12 cellular contexts compared by ENCODE assay signal in the genomic region with DNA sequence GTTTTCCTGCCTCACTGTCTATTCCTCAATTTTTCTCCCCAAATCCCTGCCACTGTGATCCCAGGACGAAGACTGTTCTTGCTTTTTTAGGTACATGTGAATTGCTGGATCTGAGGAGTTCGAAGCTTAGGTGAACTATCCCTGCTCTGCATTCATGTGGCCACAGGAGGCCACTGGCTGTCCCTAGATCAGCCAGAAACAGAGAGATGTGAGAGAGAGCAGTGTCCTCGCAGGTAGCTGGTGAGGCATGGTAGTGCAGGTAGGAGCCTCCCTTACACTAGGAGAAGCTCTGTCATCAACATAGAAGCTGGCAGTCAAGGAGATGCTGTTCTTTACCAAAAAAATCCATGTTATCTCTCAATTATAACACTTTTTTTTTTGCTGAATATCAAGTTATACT.
DNase-seq lines count a peak whose midpoint lies in the region; ATAC-seq, FAIRE-seq and TF ChIP-seq lines count a peak whose summit lies in the region.
"Had no signal": no experiment of that assay in that cellular context is flagged by ENCODE, and none has a peak within 500 bp of the region (broad histone marks: within the 10 kb centered on the region; RNA-seq: fewer than 3 reads in every experiment).

No MANE protein-coding gene starts in this region.

- no peak overlapping the region for H3K4me3 Mint-ChIP-seq in activated CD4-positive, alpha-beta memory T cell treated with anti-CD3 and anti-CD28 coated beads for 36 hours
- H3K4me3 Mint-ChIP-seq in activated CD4-positive, alpha-beta memory T cell treated with anti-CD3 and anti-CD28 coated beads, Interleukin-2, amount 10 ng/mL, durations not matched to agents 7 days and 5 days: no peak overlapping the region
- no peak overlapping the region for H3K4me3 Mint-ChIP-seq in activated naive CD8-positive, alpha-beta T cell treated with anti-CD3 and anti-CD28 coated beads, Interleukin-2, amount 50 U/mL, for 24 hours

- no peaks in the 10 kb centered on the region for H3K27me3 Mint-ChIP-seq in activated CD4-positive, alpha-beta memory T cell treated with anti-CD3 and anti-CD28 coated beads for 36 hours
- no peaks in the 10 kb centered on the region for H3K27me3 Mint-ChIP-seq in activated CD4-positive, alpha-beta memory T cell treated with anti-CD3 and anti-CD28 coated beads, Interleukin-2, amount 10 ng/mL, durations not matched to agents 7 days and 5 days
- H3K27me3 Mint-ChIP-seq in activated naive CD8-positive, alpha-beta T cell treated with anti-CD3 and anti-CD28 coated beads, Interleukin-2, amount 50 U/mL, for 24 hours: no peaks in the 10 kb centered on the region

- peak; percentile 35 for DNase-seq in activated CD4-positive, alpha-beta memory T cell treated with anti-CD3 and anti-CD28 coated beads for 36 hours
- DNase-seq in activated CD4-positive, alpha-beta memory T cell treated with anti-CD3 and anti-CD28 coated beads, Interleukin-2, amount 10 ng/mL, durations not matched to agents 7 days and 5 days: no peak
- peak; percentile 29 for DNase-seq in MM.1S
- no peak for DNase-seq in activated naive CD8-positive, alpha-beta T cell treated with anti-CD3 and anti-CD28 coated beads, Interleukin-2, amount 50 U/mL, for 24 hours
- no peak for DNase-seq in pancreas
- no peak for DNase-seq in NOMO-1 treated with dmso at 0.1 percent for 144 hours (lab: John Stamatoyannopoulos, UW; ENCODE audit: unreplicated experiment)
- DNase-seq in pons (ENCODE audit: low spot score): no peak
- DNase-seq: DMS79; effector CD8-positive, alpha-beta T cell; MG63 had no signal

- intact Hi-C loops in activated CD4-positive, alpha-beta memory T cell treated with anti-CD3 and anti-CD28 coated beads for 36 hours (cut with micrococcal nuclease): loop anchor here (10.0 kb wide), 1 partner anchor 1441 kb away; no protein-coding TSS in a partner anchor
- intact Hi-C loops in pancreas (cut with DNase I): loop anchor here in 1 of 3 donors (5.0 kb wide), 1 partner anchor 134 kb away; no protein-coding TSS in a partner anchor

- POLR2A ChIA-PET in activated CD4-positive, alpha-beta memory T cell treated with anti-CD3 and anti-CD28 coated beads for 36 hours (lab: Charles Lee): interaction anchor here (0.9 kb wide), 1 partner anchor 25 kb away, joined by 3 read pairs; no protein-coding TSS in a partner anchor
- POLR2A ChIA-PET in activated CD4-positive, alpha-beta memory T cell treated with anti-CD3 and anti-CD28 coated beads, Interleukin-2, amount 10 ng/mL, durations not matched to agents 7 days and 5 days (lab: Charles Lee): interaction anchor here (1.3 kb wide), 1 partner anchor 71 kb away, joined by 3 read pairs; a partner anchor contains a TSS

- H3K79me2 ChIP-seq in MM.1S (ENCODE audit: low read length): no peaks in the 10 kb centered on the region

- peak overlapping the region; percentile 4 for H3K27ac Mint-ChIP-seq in activated CD4-positive, alpha-beta memory T cell treated with anti-CD3 and anti-CD28 coated beads for 36 hours
- H3K27ac Mint-ChIP-seq in activated CD4-positive, alpha-beta memory T cell treated with anti-CD3 and anti-CD28 coated beads, Interleukin-2, amount 10 ng/mL, durations not matched to agents 7 days and 5 days: no peak overlapping the region
- H3K27ac Mint-ChIP-seq in activated naive CD8-positive, alpha-beta T cell treated with anti-CD3 and anti-CD28 coated beads, Interleukin-2, amount 50 U/mL, for 24 hours: peak overlapping the region; percentile 15

- no peaks in the 10 kb centered on the region for H3K9me2 ChIP-seq in MM.1S (replicated peaks; ENCODE audit: insufficient read depth, low read length)

- TF ChIP-seq CTCF in MM.1S (IDR thresholded peaks at IDR 0.05; ENCODE audit: low read length): peak; percentile 45
- peak in 1 of 4 donors; percentile 12 for TF ChIP-seq CTCF in pancreas (IDR thresholded peaks at IDR 0.05)

- no peak overlapping the region for H2AFZ ChIP-seq in MM.1S (ENCODE audit: low read length)

- H3K36me3 ChIP-seq in MM.1S (replicated peaks; ENCODE audit: insufficient read depth, low read length) (peaks cover 4% of the 10 kb centered on the region; the same call in 1 of the 2 replicates), pancreas (peaks cover 0 to 51% (median 14%) of the 10 kb centered on the region in 3 donors)

- no peak overlapping the region for H3K9ac ChIP-seq in MM.1S (ENCODE audit: low read length)

- H3K27ac ChIP-seq in MM.1S (ENCODE audit: low read length) (no peak overlapping the region), pancreas (no peak overlapping the region)

- H4K20me1 ChIP-seq in MM.1S (ENCODE audit: insufficient read depth, low read length): no peaks in the 10 kb centered on the region

- peaks cover 14% of the 10 kb centered on the region for H3K4me1 Mint-ChIP-seq in activated CD4-positive, alpha-beta memory T cell treated with anti-CD3 and anti-CD28 coated beads for 36 hours (ENCODE audit: low read depth)
- H3K4me1 Mint-ChIP-seq in activated CD4-positive, alpha-beta memory T cell treated with anti-CD3 and anti-CD28 coated beads, Interleukin-2, amount 10 ng/mL, durations not matched to agents 7 days and 5 days: peaks cover 17% of the 10 kb centered on the region
- peaks cover 17% of the 10 kb centered on the region for H3K4me1 Mint-ChIP-seq in activated naive CD8-positive, alpha-beta T cell treated with anti-CD3 and anti-CD28 coated beads, Interleukin-2, amount 50 U/mL, for 24 hours

- no peak for FAIRE-seq in pancreas (lab: Jason Lieb, UNC)
- FAIRE-seq: H54 had no signal

- WGBS in pancreas, 2 donors: 78 to 84% methylated on average over 3 of the region's 3 CpGs

- peaks cover 37% of the 10 kb centered on the region for H3K36me3 Mint-ChIP-seq in activated CD4-positive, alpha-beta memory T cell treated with anti-CD3 and anti-CD28 coated beads for 36 hours
- peaks cover 44% of the 10 kb centered on the region for H3K36me3 Mint-ChIP-seq in activated CD4-positive, alpha-beta memory T cell treated with anti-CD3 and anti-CD28 coated beads, Interleukin-2, amount 10 ng/mL, durations not matched to agents 7 days and 5 days (ENCODE audit: low read depth)
- peaks cover 42% of the 10 kb centered on the region for H3K36me3 Mint-ChIP-seq in activated naive CD8-positive, alpha-beta T cell treated with anti-CD3 and anti-CD28 coated beads, Interleukin-2, amount 50 U/mL, for 24 hours (ENCODE audit: low read depth)

- H3F3A ChIP-seq in MM.1S (ENCODE audit: insufficient read depth, low read length): no peaks in the 10 kb centered on the region

- H3K4me1 ChIP-seq in MM.1S (ENCODE audit: low read length) (no peaks in the 10 kb centered on the region), pancreas (peaks cover 0 to 3% (median 0%) of the 10 kb centered on the region in 3 donors)

- no peak overlapping the region for H3K4me3 ChIP-seq in MM.1S (ENCODE audit: low read length)
- no peak overlapping the region for H3K4me3 ChIP-seq in pancreas
- H3K4me3 ChIP-seq: MG63 had no signal

- H3K4me2 ChIP-seq in MM.1S (ENCODE audit: low read depth, low read length): no peak overlapping the region

- CTCF ChIA-PET in activated CD4-positive, alpha-beta memory T cell treated with anti-CD3 and anti-CD28 coated beads for 36 hours (lab: Charles Lee): interaction anchor here (0.6 to 3.4 kb wide), 11 partner anchors 9 to 194 kb away, joined by 3 to 38 read pairs (median 4); no protein-coding TSS in a partner anchor
- CTCF ChIA-PET in activated CD4-positive, alpha-beta memory T cell treated with anti-CD3 and anti-CD28 coated beads, Interleukin-2, amount 10 ng/mL, durations not matched to agents 7 days and 5 days (lab: Charles Lee): interaction anchor here (0.8 to 7.0 kb wide), 15 partner anchors 9 to 194 kb away, joined by 3 to 76 read pairs (median 5); no protein-coding TSS in a partner anchor

- H3K27me3 ChIP-seq in MM.1S (replicated peaks; ENCODE audit: insufficient read depth, low read length) (no peaks in the 10 kb centered on the region), pancreas (no peaks in the 10 kb centered on the region)
- H3K27me3 ChIP-seq: MG63 had no signal

- H3K9me3 ChIP-seq in MM.1S (replicated peaks; ENCODE audit: insufficient read depth, low read length): no peaks in the 10 kb centered on the region
- H3K9me3 ChIP-seq in pancreas: no peaks in the 10 kb centered on the region
- H3K9me3 ChIP-seq: MG63 had no signal

- H3K9me3 Mint-ChIP-seq in activated CD4-positive, alpha-beta memory T cell treated with anti-CD3 and anti-CD28 coated beads for 36 hours: no peaks in the 10 kb centered on the region
- H3K9me3 Mint-ChIP-seq in activated CD4-positive, alpha-beta memory T cell treated with anti-CD3 and anti-CD28 coated beads, Interleukin-2, amount 10 ng/mL, durations not matched to agents 7 days and 5 days: no peaks in the 10 kb centered on the region
- no peaks in the 10 kb centered on the region for H3K9me3 Mint-ChIP-seq in activated naive CD8-positive, alpha-beta T cell treated with anti-CD3 and anti-CD28 coated beads, Interleukin-2, amount 50 U/mL, for 24 hours

- peak; percentile 66 for ATAC-seq in activated naive CD8-positive, alpha-beta T cell treated with anti-CD3 and anti-CD28 coated beads, Interleukin-2, amount 50 U/mL, for 24 hours
- peak; percentile 44 to 78 (median 60) for ATAC-seq in pancreas
- no peak for ATAC-seq in GM19463 (IDR thresholded peaks at IDR 0.05; ENCODE audit: unreplicated experiment)

Comparison
In these comparisons a context has a peak if more than half of its experiments do, and no peak if none do; other contexts are left out.
1. DNase-seq: peak in activated CD4-positive, alpha-beta memory T cell treated with anti-CD3 and anti-CD28 coated beads for 36 hours (single experiment) and MM.1S (single experiment); none in activated CD4-positive, alpha-beta memory T cell treated with anti-CD3 and anti-CD28 coated beads, Interleukin-2, amount 10 ng/mL, durations not matched to agents 7 days and 5 days (single experiment), activated naive CD8-positive, alpha-beta T cell treated with anti-CD3 and anti-CD28 coated beads, Interleukin-2, amount 50 U/mL, for 24 hours (single experiment), pancreas (0 of 6), NOMO-1 treated with dmso at 0.1 percent for 144 hours (single experiment) and pons (single experiment).